In the genomic region with DNA sequence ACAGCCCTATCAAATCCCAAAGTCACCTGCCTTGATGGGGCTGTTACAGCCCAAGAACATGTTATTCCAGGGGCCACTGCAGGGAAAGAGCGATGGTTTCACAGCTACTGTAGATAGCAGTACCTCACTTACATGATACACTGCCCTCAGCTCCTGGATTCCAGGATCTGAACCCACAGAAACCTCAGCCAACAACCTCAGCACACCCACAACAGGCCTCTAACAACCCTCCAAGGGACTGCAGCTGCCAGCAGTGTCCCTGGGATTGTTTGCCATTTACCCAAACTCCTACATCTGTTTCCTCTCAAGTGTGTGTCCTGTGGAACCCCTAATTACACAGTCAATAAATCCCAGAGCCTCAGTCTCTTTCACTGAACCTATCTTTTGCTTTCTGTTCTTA, we compare ENCODE assay signal across 13 cellular contexts. TPM values are rescaled to one million over a fixed set of nuclear protein-coding genes. Genes with fewer than 3 reads are reported as not detected.
DNase-seq lines count a peak whose midpoint lies in the region; ATAC-seq and TF ChIP-seq lines count a peak whose summit lies in the region.
"Had no signal": no experiment of that assay in that cellular context is flagged by ENCODE, and none has a peak within 500 bp of the region (broad histone marks: within the 10 kb centered on the region; RNA-seq: fewer than 3 reads in every experiment).

No MANE protein-coding gene starts in this region.

- H3K4me2 ChIP-seq in KMS-11, result no peak overlapping the region; the same call in 1 of the 2 replicates

- intact Hi-C loops in lower leg skin (cut with DNase I; ENCODE audit: low total_unique reads), result loop anchor here (10.0 kb wide), 1 partner anchor 115 kb away; no protein-coding TSS in a partner anchor
- intact Hi-C loops in left colon (cut with DNase I, micrococcal nuclease), result no loop called here

- no peak for TF ChIP-seq CTCF in KMS-11 (conservative IDR thresholded peaks at IDR 0.05; ENCODE audit: low read depth, low read length)
- TF ChIP-seq CTCF in lower leg skin (IDR thresholded peaks at IDR 0.05), result no peak

- H3K27ac ChIP-seq in KMS-11, result peak overlapping the region; percentile 15; the same call in 1 of the 2 replicates
- H3K27ac ChIP-seq: dorsolateral prefrontal cortex, foreskin keratinocyte, skin epidermis had no signal

- H3K27me3 ChIP-seq in KMS-11 (ENCODE audit: insufficient read depth, low read depth), result no peaks in the 10 kb centered on the region
- H3K27me3 ChIP-seq: dorsolateral prefrontal cortex, foreskin keratinocyte had no signal

- H3K79me2 ChIP-seq in KMS-11 (ENCODE audit: insufficient read depth, low read depth), result no peaks in the 10 kb centered on the region

- DNase-seq in activated CD8-positive, alpha-beta memory T cell treated with anti-CD3 and anti-CD28 coated beads, Interleukin-2, amount 50 U/mL, for 48 hours, result peak; percentile 76
- DNase-seq in activated CD8-positive, alpha-beta memory T cell treated with anti-CD3 and anti-CD28 coated beads, Interleukin-2, amount 50 U/mL, for 4 hours, result no peak
- peak; percentile 38 for DNase-seq in dermis blood vessel endothelial cell
- DNase-seq in stimulated activated CD4-positive, alpha-beta T cell treated with anti-CD3 and anti-CD28 coated beads, Interleukin-4, amount 100 ng/mL, for 48 hours (ENCODE audit: low read depth in 2 of 2), result peak; percentile 28 to 44
- DNase-seq in cerebellum (ENCODE audit: low spot score), result no peak
- no peak for DNase-seq in lower leg skin (ENCODE audit: low spot score in 2 of 2)
- no peak for DNase-seq in left colon
- DNase-seq: dorsolateral prefrontal cortex, NCI-H1092 treated with DMSO at 0.1 percent for 48 hours, NCI-H510A had no signal

- peaks cover 24% of the 10 kb centered on the region for H3K4me1 ChIP-seq in KMS-11 (ENCODE audit: low read depth, poor library complexity, severe bottlenecking)

- H3K36me3 ChIP-seq in KMS-11 (ENCODE audit: insufficient read depth), result no peaks in the 10 kb centered on the region

- H3K9ac ChIP-seq in KMS-11, result no peak overlapping the region

- H3K4me3 ChIP-seq in KMS-11 (IDR thresholded peaks at IDR 0.05; ENCODE audit: insufficient read depth, low read depth, low read length) (no peak overlapping the region), lower leg skin (ENCODE audit: low read depth, poor library complexity, severe bottlenecking) (no peak overlapping the region)
- H3K4me3 ChIP-seq: dorsolateral prefrontal cortex, skin epidermis had no signal

- no peak for TF ChIP-seq POLR2A in lower leg skin (IDR thresholded peaks at IDR 0.05)

- ATAC-seq in left colon, result no peak

- 93 to 100% methylated on average over 1 of the region's 1 CpG for WGBS in lower leg skin, 2 donors

- no peaks in the 10 kb centered on the region for H4K20me1 ChIP-seq in KMS-11 (ENCODE audit: insufficient read depth)

- H2AFZ ChIP-seq in KMS-11 (ENCODE audit: low read depth), result no peak overlapping the region

RNA-seq across cellular contexts. Expression of a gene that starts 28.2 kb away (rescaled TPM):
- total RNA-seq in dermis blood vessel endothelial cell (13.8 and 14.3 TPM in 2 replicates), cerebellum (30.2 TPM), lower leg skin (10 to 100 TPM; 19.1 to 46.7 (median 24.8) TPM), left colon (10 to 100 TPM; 39.8 to 50.7 TPM)

RNA-seq across cellular contexts. Expression of a gene that starts 57.0 kb away (rescaled TPM):
- total RNA-seq in dermis blood vessel endothelial cell (21.6 and 24.8 TPM in 2 replicates), cerebellum (24.4 TPM), lower leg skin (10 to 100 TPM; 13.8 to 20.5 (median 14.9) TPM), left colon (10 to 100 TPM; 21.7 to 30.8 TPM)

Comparison
In these comparisons a context has a peak if more than half of its experiments do, and no peak if none do; other contexts are left out.
1. DNase-seq: peak in activated CD8-positive, alpha-beta memory T cell treated with anti-CD3 and anti-CD28 coated beads, Interleukin-2, amount 50 U/mL, for 48 hours (single experiment), dermis blood vessel endothelial cell (single experiment) and stimulated activated CD4-positive, alpha-beta T cell treated with anti-CD3 and anti-CD28 coated beads, Interleukin-4, amount 100 ng/mL, for 48 hours (2 of 2); none in activated CD8-positive, alpha-beta memory T cell treated with anti-CD3 and anti-CD28 coated beads, Interleukin-2, amount 50 U/mL, for 4 hours (single experiment), cerebellum (single experiment), lower leg skin (0 of 2) and left colon (0 of 2).